Comparison of ENCODE assay signal across 29 cellular contexts in the genomic region with DNA sequence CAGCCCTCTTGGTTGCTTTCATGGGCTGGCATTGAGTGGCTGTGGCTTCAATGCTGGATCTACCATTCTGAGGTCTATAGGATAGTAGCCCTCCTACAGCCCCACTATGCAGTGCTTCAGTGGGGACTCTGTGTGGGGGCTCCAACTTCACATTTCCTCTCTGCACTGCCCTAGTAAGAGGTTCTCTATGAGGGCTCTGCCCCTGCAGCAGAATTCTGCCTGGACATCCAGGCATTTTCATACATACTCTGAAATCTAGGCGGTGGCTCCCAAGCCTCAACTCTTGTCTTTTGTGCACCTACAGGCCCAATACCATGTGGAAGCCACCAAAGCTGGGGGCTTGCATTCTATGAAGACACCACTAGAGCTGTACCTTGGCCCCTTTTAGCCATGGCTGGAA.
"Had no signal": no experiment of that assay in that cellular context is flagged by ENCODE, and none has a peak within 500 bp of the region (broad histone marks: within the 10 kb centered on the region; RNA-seq: fewer than 3 reads in every experiment).

No MANE protein-coding gene starts in this region.

- H3K36me3 ChIP-seq: colonic mucosa, esophagus muscularis mucosa, esophagus squamous epithelium, gastrocnemius medialis, gastroesophageal sphincter, heart left ventricle, heart right ventricle had no signal

- H3K4me3 ChIP-seq: colonic mucosa, coronary artery, dorsolateral prefrontal cortex, esophagus muscularis mucosa, esophagus squamous epithelium, gastrocnemius medialis, gastroesophageal sphincter, heart left ventricle, heart right ventricle had no signal

- H3K27me3 ChIP-seq: colonic mucosa, dorsolateral prefrontal cortex, esophagus muscularis mucosa, esophagus squamous epithelium, foreskin keratinocyte, gastrocnemius medialis, gastroesophageal sphincter, heart left ventricle, heart right ventricle had no signal

- H3K4me1 ChIP-seq: colonic mucosa, esophagus muscularis mucosa, esophagus squamous epithelium, foreskin keratinocyte, gastrocnemius medialis, gastroesophageal sphincter, heart left ventricle, heart right ventricle had no signal

- H3K27ac Mint-ChIP-seq: dendritic cell treated with granulocyte-macrophage colony-stimulating factor and Interleukin-4, amounts not matched to agents 40 ng/mL and 50 ng/mL, for 4 days; effector memory CD8-positive, alpha-beta T cell; endodermal cell had no signal

- H3K27me3 Mint-ChIP-seq: dendritic cell treated with granulocyte-macrophage colony-stimulating factor and Interleukin-4, amounts not matched to agents 40 ng/mL and 50 ng/mL, for 4 days had no signal

- FAIRE-seq: colon, endometrium, endothelial cell of umbilical vein, frontal cortex had no signal

- H3K9me3 ChIP-seq: colonic mucosa, gastrocnemius medialis had no signal

- H3K4me1 Mint-ChIP-seq: endodermal cell had no signal

- H3K4me3 Mint-ChIP-seq: dendritic cell treated with granulocyte-macrophage colony-stimulating factor and Interleukin-4, amounts not matched to agents 40 ng/mL and 50 ng/mL, for 4 days; effector memory CD8-positive, alpha-beta T cell; endodermal cell had no signal

- H3K27ac ChIP-seq: colonic mucosa, coronary artery, dorsolateral prefrontal cortex, epithelial cell of prostate, esophagus muscularis mucosa, esophagus squamous epithelium, foreskin keratinocyte, gastrocnemius medialis, gastroesophageal sphincter, heart left ventricle, heart right ventricle had no signal

- ATAC-seq: effector memory CD8-positive, alpha-beta T cell; esophagus mucosa; foreskin keratinocyte; gastrocnemius medialis; gastroesophageal sphincter; heart left ventricle; heart right ventricle had no signal

- DNase-seq: colonic mucosa; cortex of kidney; dermis blood vessel endothelial cell; dorsolateral prefrontal cortex; effector CD4-positive, alpha-beta T cell; effector CD8-positive, alpha-beta T cell; effector memory CD4-positive, alpha-beta T cell; effector memory CD8-positive, alpha-beta T cell; endodermal cell; erythroblast; esophagus squamous epithelium; foreskin fibroblast; foreskin keratinocyte; foreskin melanocyte; gastrocnemius medialis; glutamatergic neuron; head of caudate nucleus; heart left ventricle; heart right ventricle had no signal
